Comparison of ENCODE assay signal across 25 cellular contexts in the genomic region with DNA sequence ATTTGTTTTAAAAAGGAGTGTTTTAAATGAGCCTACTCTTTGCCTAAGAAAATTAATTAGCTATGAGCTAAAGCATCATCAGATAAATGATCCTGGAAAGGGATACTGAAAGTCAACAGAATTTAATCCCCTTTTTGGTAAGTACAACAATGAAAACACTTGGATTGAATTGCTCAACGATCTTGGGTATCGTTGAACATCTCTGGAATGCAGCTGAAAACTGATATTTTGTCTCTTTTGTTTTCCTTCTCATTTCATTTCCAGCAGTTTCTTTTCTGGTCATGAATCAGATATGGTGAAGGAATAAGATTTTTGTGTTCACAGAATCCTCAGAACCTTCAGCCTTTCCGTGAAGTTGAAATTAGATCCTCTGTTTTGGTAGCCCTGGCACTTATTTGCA.
"Had no signal": no experiment of that assay in that cellular context is flagged by ENCODE, and none has a peak within 500 bp of the region (broad histone marks: within the 10 kb centered on the region; RNA-seq: fewer than 3 reads in every experiment).

No MANE protein-coding gene starts in this region.

- DNase-seq: effector CD4-positive, alpha-beta T cell; endodermal cell; erythroblast; gastrocnemius medialis; heart right ventricle; hypothalamus; kidney glomerular epithelial cell; mammary epithelial cell; naive thymus-derived CD8-positive, alpha-beta T cell; occipital lobe; right lobe of liver; spleen; stimulated activated CD4-positive, alpha-beta T cell treated with anti-CD3 and anti-CD28 coated beads, Interleukin-15, amount 100 ng/mL, for 24 hours; stimulated activated CD4-positive, alpha-beta T cell treated with anti-CD3 and anti-CD28 coated beads, Interleukin-1b, Interleukin-23, amount 100 ng/mL, for 48 hours; stimulated activated CD4-positive, alpha-beta T cell treated with anti-CD3 and anti-CD28 coated beads, Interleukin-4, amount 100 ng/mL, for 24 hours; tibial artery; upper lobe of left lung; uterus had no signal

- H3K9me3 Mint-ChIP-seq: endodermal cell, neural progenitor cell had no signal

- H3K4me1 ChIP-seq: gastrocnemius medialis, heart right ventricle, neural progenitor cell, parathyroid adenoma, prostate gland, right lobe of liver, spleen, tibial artery, upper lobe of left lung, uterus had no signal

- H3K27me3 Mint-ChIP-seq: stimulated activated memory B cell treated with anti-CD40 and anti-IgM and Interleukin-4, amounts not matched to agents 10 μg/mL and 1 μg/mL and 100 μg/mL, for 72 hours; stimulated activated naive CD8-positive, alpha-beta T cell treated with anti-CD3 and anti-CD28 coated beads, Interleukin-15, Interleukin-2, amounts not matched to agents 100 ng/mL and 50 ng/mL, for 24 hours had no signal

- ATAC-seq: gastrocnemius medialis; heart right ventricle; left lobe of liver; naive thymus-derived CD8-positive, alpha-beta T cell; right lobe of liver; stimulated activated memory B cell treated with anti-CD40 and anti-IgM and Interleukin-4, amounts not matched to agents 10 μg/mL and 1 μg/mL and 100 μg/mL, for 72 hours had no signal

- H3K27ac Mint-ChIP-seq: endodermal cell; naive thymus-derived CD8-positive, alpha-beta T cell; neural progenitor cell; stimulated activated memory B cell treated with anti-CD40 and anti-IgM and Interleukin-4, amounts not matched to agents 10 μg/mL and 1 μg/mL and 100 μg/mL, for 72 hours; stimulated activated naive CD8-positive, alpha-beta T cell treated with anti-CD3 and anti-CD28 coated beads, Interleukin-15, Interleukin-2, amounts not matched to agents 100 ng/mL and 50 ng/mL, for 24 hours had no signal

- H3K9me3 ChIP-seq: gastrocnemius medialis, heart right ventricle, prostate gland, right lobe of liver, tibial artery, upper lobe of left lung, uterus had no signal

- H3K4me1 Mint-ChIP-seq: endodermal cell; naive thymus-derived CD8-positive, alpha-beta T cell; neural progenitor cell; stimulated activated memory B cell treated with anti-CD40 and anti-IgM and Interleukin-4, amounts not matched to agents 10 μg/mL and 1 μg/mL and 100 μg/mL, for 72 hours had no signal

- H3K36me3 ChIP-seq: gastrocnemius medialis, heart right ventricle, neural progenitor cell, prostate gland, right lobe of liver, spleen, tibial artery, upper lobe of left lung, uterus had no signal

- H3K27ac ChIP-seq: coronary artery, gastrocnemius medialis, heart right ventricle, neural progenitor cell, parathyroid adenoma, prostate gland, right lobe of liver, spleen, tibial artery, upper lobe of left lung, uterus had no signal

- H3K4me3 Mint-ChIP-seq: endodermal cell; naive thymus-derived CD8-positive, alpha-beta T cell; neural progenitor cell; stimulated activated memory B cell treated with anti-CD40 and anti-IgM and Interleukin-4, amounts not matched to agents 10 μg/mL and 1 μg/mL and 100 μg/mL, for 72 hours; stimulated activated naive CD8-positive, alpha-beta T cell treated with anti-CD3 and anti-CD28 coated beads, Interleukin-15, Interleukin-2, amounts not matched to agents 100 ng/mL and 50 ng/mL, for 24 hours had no signal

- H3K4me3 ChIP-seq: coronary artery, gastrocnemius medialis, heart right ventricle, neural progenitor cell, prostate gland, right lobe of liver, spleen, tibial artery, upper lobe of left lung, uterus had no signal

- H3K36me3 Mint-ChIP-seq: neural progenitor cell; stimulated activated memory B cell treated with anti-CD40 and anti-IgM and Interleukin-4, amounts not matched to agents 10 μg/mL and 1 μg/mL and 100 μg/mL, for 72 hours had no signal

- H3K27me3 ChIP-seq: gastrocnemius medialis, heart right ventricle, neural progenitor cell, right lobe of liver, spleen, tibial artery, upper lobe of left lung, uterus had no signal
